Comparison of ENCODE assay signal across 1 cellular context in genomic region chr18:9866627-9867453, GRCh38.
TF ChIP-seq lines count a peak whose summit lies in the region.

No MANE protein-coding gene starts in this region.

TF ChIP-seq in HepG2, 621 proteins besides CTCF, POLR2A, EP300 and RAD21:
- TF ChIP-seq ZNF160 (CRISPR knock-in tag; IDR thresholded peaks at IDR 0.05) (no peak), NFAT5 (CRISPR knock-in tag; IDR thresholded peaks at IDR 0.05) (no peak), NCOR1 (IDR thresholded peaks at IDR 0.05; ENCODE audit: borderline replicate concordance, low read length) (no peak), PHF20 (CRISPR knock-in tag; IDR thresholded peaks at IDR 0.05) (no peak), KDM6A (CRISPR knock-in tag; IDR thresholded peaks at IDR 0.05; ENCODE audit: low read depth) (no peak), ZNF670 (CRISPR knock-in tag; IDR thresholded peaks at IDR 0.05; ENCODE audit: borderline replicate concordance) (no peak), KLF16 (CRISPR knock-in tag; IDR thresholded peaks at IDR 0.05) (no peak), HNF4G (IDR thresholded peaks at IDR 0.05; ENCODE audit: borderline replicate concordance, low read depth, low read length) (no peak), HNF4G (CRISPR knock-in tag; IDR thresholded peaks at IDR 0.05; ENCODE audit: borderline replicate concordance, low read depth) (no peak), POLR2AphosphoS2 (IDR thresholded peaks at IDR 0.05; ENCODE audit: low read depth, low read length) (no peak), ZNF577 (CRISPR knock-in tag; IDR thresholded peaks at IDR 0.05; ENCODE audit: borderline replicate concordance, low read depth) (no peak), RAD51 (IDR thresholded peaks at IDR 0.05; ENCODE audit: borderline replicate concordance) (no peak), ZNF329 (CRISPR knock-in tag; IDR thresholded peaks at IDR 0.05; ENCODE audit: low read depth) (no peak), ZNF546 (CRISPR knock-in tag; conservative IDR thresholded peaks at IDR 0.05) (no peak), NR2F6 (IDR thresholded peaks at IDR 0.05) (no peak), NR2F6 (CRISPR knock-in tag; IDR thresholded peaks at IDR 0.05) (no peak), ELF4 (CRISPR knock-in tag; IDR thresholded peaks at IDR 0.05; ENCODE audit: borderline replicate concordance) (no peak), FOXC1 (CRISPR knock-in tag; IDR thresholded peaks at IDR 0.05; ENCODE audit: borderline replicate concordance) (no peak)
- TF ChIP-seq, protein P1, sequence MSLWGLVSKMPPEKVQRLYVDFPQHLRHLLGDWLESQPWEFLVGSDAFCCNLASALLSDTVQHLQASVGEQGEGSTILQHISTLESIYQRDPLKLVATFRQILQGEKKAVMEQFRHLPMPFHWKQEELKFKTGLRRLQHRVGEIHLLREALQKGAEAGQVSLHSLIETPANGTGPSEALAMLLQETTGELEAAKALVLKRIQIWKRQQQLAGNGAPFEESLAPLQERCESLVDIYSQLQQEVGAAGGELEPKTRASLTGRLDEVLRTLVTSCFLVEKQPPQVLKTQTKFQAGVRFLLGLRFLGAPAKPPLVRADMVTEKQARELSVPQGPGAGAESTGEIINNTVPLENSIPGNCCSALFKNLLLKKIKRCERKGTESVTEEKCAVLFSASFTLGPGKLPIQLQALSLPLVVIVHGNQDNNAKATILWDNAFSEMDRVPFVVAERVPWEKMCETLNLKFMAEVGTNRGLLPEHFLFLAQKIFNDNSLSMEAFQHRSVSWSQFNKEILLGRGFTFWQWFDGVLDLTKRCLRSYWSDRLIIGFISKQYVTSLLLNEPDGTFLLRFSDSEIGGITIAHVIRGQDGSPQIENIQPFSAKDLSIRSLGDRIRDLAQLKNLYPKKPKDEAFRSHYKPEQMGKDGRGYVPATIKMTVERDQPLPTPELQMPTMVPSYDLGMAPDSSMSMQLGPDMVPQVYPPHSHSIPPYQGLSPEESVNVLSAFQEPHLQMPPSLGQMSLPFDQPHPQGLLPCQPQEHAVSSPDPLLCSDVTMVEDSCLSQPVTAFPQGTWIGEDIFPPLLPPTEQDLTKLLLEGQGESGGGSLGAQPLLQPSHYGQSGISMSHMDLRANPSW (CRISPR knock-in tag; IDR thresholded peaks at IDR 0.05; ENCODE audit: borderline replicate concordance) = no peak
- TF ChIP-seq, protein P2, sequence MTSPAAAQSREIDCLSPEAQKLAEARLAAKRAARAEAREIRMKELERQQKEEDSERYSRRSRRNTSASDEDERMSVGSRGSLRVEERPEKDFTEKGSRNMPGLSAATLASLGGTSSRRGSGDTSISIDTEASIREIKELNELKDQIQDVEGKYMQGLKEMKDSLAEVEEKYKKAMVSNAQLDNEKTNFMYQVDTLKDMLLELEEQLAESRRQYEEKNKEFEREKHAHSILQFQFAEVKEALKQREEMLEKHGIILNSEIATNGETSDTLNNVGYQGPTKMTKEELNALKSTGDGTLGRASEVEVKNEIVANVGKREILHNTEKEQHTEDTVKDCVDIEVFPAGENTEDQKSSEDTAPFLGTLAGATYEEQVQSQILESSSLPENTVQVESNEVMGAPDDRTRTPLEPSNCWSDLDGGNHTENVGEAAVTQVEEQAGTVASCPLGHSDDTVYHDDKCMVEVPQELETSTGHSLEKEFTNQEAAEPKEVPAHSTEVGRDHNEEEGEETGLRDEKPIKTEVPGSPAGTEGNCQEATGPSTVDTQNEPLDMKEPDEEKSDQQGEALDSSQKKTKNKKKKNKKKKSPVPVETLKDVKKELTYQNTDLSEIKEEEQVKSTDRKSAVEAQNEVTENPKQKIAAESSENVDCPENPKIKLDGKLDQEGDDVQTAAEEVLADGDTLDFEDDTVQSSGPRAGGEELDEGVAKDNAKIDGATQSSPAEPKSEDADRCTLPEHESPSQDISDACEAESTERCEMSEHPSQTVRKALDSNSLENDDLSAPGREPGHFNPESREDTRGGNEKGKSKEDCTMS (CRISPR knock-in tag; conservative IDR thresholded peaks at IDR 0.05) = no peak
